Comparison of ENCODE assay signal across 29 cellular contexts in genomic region chr7:101432316-101432715, GRCh38.
"Had no signal": no experiment of that assay in that cellular context is flagged by ENCODE, and none has a peak within 500 bp of the region (broad histone marks: within the 10 kb centered on the region; RNA-seq: fewer than 3 reads in every experiment).

No MANE protein-coding gene starts in this region.

- H3K9ac ChIP-seq: parathyroid adenoma had no signal

- H3K4me2 ChIP-seq: hepatocyte had no signal

- H3K4me3 Mint-ChIP-seq: naive thymus-derived CD8-positive, alpha-beta T cell; nephron; neural crest cell; stimulated activated naive CD8-positive, alpha-beta T cell treated with anti-CD3 and anti-CD28 coated beads, Interleukin-15, Interleukin-2, amounts not matched to agents 100 ng/mL and 50 ng/mL, for 24 hours had no signal

- H3K27ac ChIP-seq: heart right ventricle, hepatocyte, left lung, lower lobe of right lung, neutrophil, parathyroid adenoma, right atrium auricular region, right lobe of liver, skin epidermis, suprapubic skin, thoracic aorta, tibial artery, upper lobe of left lung, vagina had no signal

- H3K9me3 ChIP-seq: heart right ventricle, left lung, lower lobe of right lung, neutrophil, right atrium auricular region, right lobe of liver, suprapubic skin, thoracic aorta, tibial artery, upper lobe of left lung, vagina had no signal

- DNase-seq: heart right ventricle; left colon; lower lobe of right lung; mammary epithelial cell; mesenchymal stem cell; naive thymus-derived CD8-positive, alpha-beta T cell; occipital lobe; right lobe of liver; stimulated activated CD4-positive, alpha-beta T cell treated with anti-CD3 and anti-CD28 coated beads, Interleukin-12 subunit alpha, Interleukin-12 subunit beta, amount 100 ng/mL, for 4 hours; stimulated activated CD4-positive, alpha-beta T cell treated with anti-CD3 and anti-CD28 coated beads, Interleukin-15, amount 100 ng/mL, for 24 hours; stimulated activated CD4-positive, alpha-beta T cell treated with anti-CD3 and anti-CD28 coated beads, Interleukin-2, amount 100 ng/mL, for 24 hours; stimulated activated CD4-positive, alpha-beta T cell treated with anti-CD3 and anti-CD28 coated beads, Interleukin-4, amount 100 ng/mL, for 1 hour; stimulated activated naive CD4-positive, alpha-beta T cell; tibial artery; upper lobe of left lung had no signal

- H3K79me2 ChIP-seq: hepatocyte, parathyroid adenoma had no signal

- H3K27me3 ChIP-seq: hepatocyte, right lobe of liver, vagina had no signal

- ATAC-seq: heart right ventricle; left colon; left lung; lower lobe of right lung; naive thymus-derived CD8-positive, alpha-beta T cell; right lobe of liver had no signal

- H2AFZ ChIP-seq: hepatocyte, parathyroid adenoma had no signal

- H3K4me1 ChIP-seq: heart right ventricle, left lung, lower lobe of right lung, parathyroid adenoma, right atrium auricular region, right lobe of liver, suprapubic skin, tibial artery, upper lobe of left lung, vagina had no signal

- H3K27me3 Mint-ChIP-seq: progenitor cell of endocrine pancreas had no signal

- FAIRE-seq: keratinocyte had no signal

- H3K36me3 ChIP-seq: heart right ventricle, left lung, lower lobe of right lung, neutrophil, right atrium auricular region, right lobe of liver, suprapubic skin, thoracic aorta, tibial artery, upper lobe of left lung, vagina had no signal

- H3K4me3 ChIP-seq: heart right ventricle, hepatocyte, left lung, lower lobe of right lung, right atrium auricular region, right lobe of liver, skin epidermis, suprapubic skin, thoracic aorta, tibial artery, upper lobe of left lung, vagina had no signal

- H3K27ac Mint-ChIP-seq: progenitor cell of endocrine pancreas; stimulated activated naive CD8-positive, alpha-beta T cell treated with anti-CD3 and anti-CD28 coated beads, Interleukin-15, Interleukin-2, amounts not matched to agents 100 ng/mL and 50 ng/mL, for 24 hours had no signal

- H3K36me3 Mint-ChIP-seq: naive thymus-derived CD8-positive, alpha-beta T cell had no signal

- H3K9me3 Mint-ChIP-seq: naive thymus-derived CD8-positive, alpha-beta T cell; nephron; neural crest cell; stimulated activated naive CD8-positive, alpha-beta T cell treated with anti-CD3 and anti-CD28 coated beads, Interleukin-15, Interleukin-2, amounts not matched to agents 100 ng/mL and 50 ng/mL, for 24 hours had no signal
